In genomic region chr15:90479656-90480055, GRCh38 we compare ENCODE assay signal across 15 cellular contexts. TPM values are rescaled to one million over a fixed set of nuclear protein-coding genes. Genes with fewer than 3 reads are reported as not detected.
DNase-seq lines count a peak whose midpoint lies in the region; ATAC-seq and TF ChIP-seq lines count a peak whose summit lies in the region.
"Had no signal": no experiment of that assay in that cellular context is flagged by ENCODE, and none has a peak within 500 bp of the region (broad histone marks: within the 10 kb centered on the region; RNA-seq: fewer than 3 reads in every experiment).

No MANE protein-coding gene starts in this region.

- H3K27ac ChIP-seq in RWPE1, result peak overlapping the region; percentile 9; the same call in 1 of the 2 replicates

- no peak for ATAC-seq in stimulated activated effector memory CD8-positive, alpha-beta T cell treated with anti-CD3 and anti-CD28 coated beads, Interleukin-12 subunit alpha, Interleukin-12 subunit beta, amount 100 ng/mL, for 72 hours
- no peak for ATAC-seq in GM19395 (IDR thresholded peaks at IDR 0.05; ENCODE audit: unreplicated experiment)
- ATAC-seq in GM19351 (IDR thresholded peaks at IDR 0.05; ENCODE audit: unreplicated experiment), result no peak

- no peak overlapping the region for H3K4me3 Mint-ChIP-seq in stimulated activated effector memory CD8-positive, alpha-beta T cell treated with anti-CD3 and anti-CD28 coated beads, Interleukin-12 subunit alpha, Interleukin-12 subunit beta, amount 100 ng/mL, for 72 hours
- H3K4me3 Mint-ChIP-seq: activated naive CD8-positive, alpha-beta T cell treated with anti-CD3 and anti-CD28 coated beads, Interleukin-2, amount 10 ng/mL, durations not matched to agents 7 days and 5 days; dendritic cell treated with granulocyte-macrophage colony-stimulating factor and Interleukin-4, amounts not matched to agents 40 ng/mL and 50 ng/mL, for 4 days had no signal

- CTCF ChIA-PET in RWPE1 (lab: Yijun Ruan, JAX), result interaction anchor here (0.6 kb wide), 1 partner anchor 75 kb away, joined by 3 read pairs; no protein-coding TSS in a partner anchor

- H3K27ac Mint-ChIP-seq in stimulated activated effector memory CD8-positive, alpha-beta T cell treated with anti-CD3 and anti-CD28 coated beads, Interleukin-12 subunit alpha, Interleukin-12 subunit beta, amount 100 ng/mL, for 72 hours, result peak overlapping the region; percentile 32
- H3K27ac Mint-ChIP-seq: activated naive CD8-positive, alpha-beta T cell treated with anti-CD3 and anti-CD28 coated beads, Interleukin-2, amount 10 ng/mL, durations not matched to agents 7 days and 5 days; dendritic cell treated with granulocyte-macrophage colony-stimulating factor and Interleukin-4, amounts not matched to agents 40 ng/mL and 50 ng/mL, for 4 days had no signal

- H3K4me3 ChIP-seq in fibroblast of villous mesenchyme (ENCODE audit: low read depth, low read length), result no peak overlapping the region

- no peaks in the 10 kb centered on the region for H3K9me3 Mint-ChIP-seq in stimulated activated effector memory CD8-positive, alpha-beta T cell treated with anti-CD3 and anti-CD28 coated beads, Interleukin-12 subunit alpha, Interleukin-12 subunit beta, amount 100 ng/mL, for 72 hours
- H3K9me3 Mint-ChIP-seq: activated naive CD8-positive, alpha-beta T cell treated with anti-CD3 and anti-CD28 coated beads, Interleukin-2, amount 10 ng/mL, durations not matched to agents 7 days and 5 days; dendritic cell treated with granulocyte-macrophage colony-stimulating factor and Interleukin-4, amounts not matched to agents 40 ng/mL and 50 ng/mL, for 4 days had no signal

- peaks cover 99% of the 10 kb centered on the region for H3K36me3 Mint-ChIP-seq in stimulated activated effector memory CD8-positive, alpha-beta T cell treated with anti-CD3 and anti-CD28 coated beads, Interleukin-12 subunit alpha, Interleukin-12 subunit beta, amount 100 ng/mL, for 72 hours

- TF ChIP-seq CTCF in RWPE1 (conservative IDR thresholded peaks at IDR 0.05; ENCODE audit: low read depth) (no peak), fibroblast of villous mesenchyme (IDR thresholded peaks at IDR 0.05; ENCODE audit: insufficient read depth, low read depth, low read length) (no peak)

- POLR2A ChIA-PET in RWPE1 (lab: Yijun Ruan, JAX; ENCODE audit: low non-redundant PET), result no interaction called here

- peak; percentile 62 for DNase-seq in ELR (ENCODE audit: low read depth)
- DNase-seq in RWPE1 (ENCODE audit: low spot score), result peak; percentile 74
- peak; percentile 31 for DNase-seq in fibroblast of villous mesenchyme (ENCODE audit: low read depth)
- DNase-seq in stimulated activated effector memory CD8-positive, alpha-beta T cell treated with anti-CD3 and anti-CD28 coated beads, Interleukin-12 subunit alpha, Interleukin-12 subunit beta, amount 100 ng/mL, for 72 hours (ENCODE audit: low spot score in 2 of 2), result no peak
- DNase-seq in NCI-H2196 treated with DMSO at 0.1 percent for 48 hours (lab: John Stamatoyannopoulos, UW; ENCODE audit: unreplicated experiment), result no peak
- DNase-seq in NCI-H774 (lab: John Stamatoyannopoulos, UW), result no peak
- DNase-seq: activated naive CD8-positive, alpha-beta T cell treated with anti-CD3 and anti-CD28 coated beads, Interleukin-2, amount 10 ng/mL, durations not matched to agents 7 days and 5 days; H7; left cardiac atrium; MV-4-11; NCI-H446; T1000 had no signal

- peaks cover 35% of the 10 kb centered on the region for H3K4me1 Mint-ChIP-seq in stimulated activated effector memory CD8-positive, alpha-beta T cell treated with anti-CD3 and anti-CD28 coated beads, Interleukin-12 subunit alpha, Interleukin-12 subunit beta, amount 100 ng/mL, for 72 hours

RNA-seq across cellular contexts. Expression of gene CRTC3, which starts 50.1 kb away (rescaled TPM):
- total RNA-seq in fibroblast of villous mesenchyme, result 21.2 and 23.2 TPM in 2 replicates

Comparison
In these comparisons a context has a peak if more than half of its experiments do, and no peak if none do; other contexts are left out.
1. DNase-seq: peak in ELR (single experiment), RWPE1 (single experiment) and fibroblast of villous mesenchyme (single experiment); none in stimulated activated effector memory CD8-positive, alpha-beta T cell treated with anti-CD3 and anti-CD28 coated beads, Interleukin-12 subunit alpha, Interleukin-12 subunit beta, amount 100 ng/mL, for 72 hours (0 of 2), NCI-H2196 treated with DMSO at 0.1 percent for 48 hours (single experiment) and NCI-H774 (single experiment).